Comparison of ENCODE assay signal across 8 cellular contexts in the genomic region with DNA sequence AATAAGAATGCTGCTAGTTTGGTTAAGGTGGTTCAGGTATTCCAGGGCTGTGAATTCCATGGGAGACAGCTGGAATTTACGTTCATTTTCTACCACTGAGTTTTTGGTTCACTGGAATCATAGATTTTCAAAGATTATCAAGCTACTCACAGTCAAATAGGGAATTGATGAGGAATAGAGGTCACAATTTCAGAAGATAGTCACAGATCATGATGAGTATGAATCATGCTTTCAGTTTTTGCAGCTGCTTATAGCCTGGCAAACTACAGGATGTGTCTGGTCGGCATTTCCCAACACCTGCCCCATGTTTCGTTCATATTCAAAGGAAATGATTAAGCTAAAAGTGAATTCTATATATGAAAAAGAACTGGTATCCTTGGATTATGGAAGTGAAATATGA. TPM values are rescaled to one million over a fixed set of nuclear protein-coding genes. Genes with fewer than 3 reads are reported as not detected.
DNase-seq lines count a peak whose midpoint lies in the region; ATAC-seq and TF ChIP-seq lines count a peak whose summit lies in the region.

No MANE protein-coding gene starts in this region.

- no peaks in the 10 kb centered on the region for H3K9me3 Mint-ChIP-seq in activated naive CD4-positive, alpha-beta T cell treated with anti-CD3 and anti-CD28 coated beads, Interleukin-2, amount 50 U/mL, for 72 hours

- H3K27ac Mint-ChIP-seq in activated naive CD4-positive, alpha-beta T cell treated with anti-CD3 and anti-CD28 coated beads, Interleukin-2, amount 50 U/mL, for 72 hours: peak overlapping the region in 1 of 2 donors; percentile 80

- no peak for TF ChIP-seq CTCF in GM20000 (IDR thresholded peaks at IDR 0.05; ENCODE audit: extremely low read depth, missing control alignments)

- peak; percentile 85 for ATAC-seq in HG03469 (IDR thresholded peaks at IDR 0.05; ENCODE audit: unreplicated experiment)
- ATAC-seq in activated naive CD4-positive, alpha-beta T cell treated with anti-CD3 and anti-CD28 coated beads, Interleukin-2, amount 50 U/mL, for 72 hours: peak; percentile 94 to 95

- peak; percentile 38 for DNase-seq in DMS53 treated with DMSO at 0.1 percent for 48 hours (lab: John Stamatoyannopoulos, UW; ENCODE audit: unreplicated experiment)
- peak; percentile 39 for DNase-seq in GM20000 (ENCODE audit: low spot score)
- DNase-seq in activated naive CD4-positive, alpha-beta T cell treated with anti-CD3 and anti-CD28 coated beads, Interleukin-2, amount 50 U/mL, for 72 hours (ENCODE audit: low spot score in 2 of 2): peak in 1 of 2 donors; percentile 55
- DNase-seq in NCI-H1048 (lab: John Stamatoyannopoulos, UW): no peak
- no peak for DNase-seq in NCI-H524 (lab: John Stamatoyannopoulos, UW)
- no peak for DNase-seq in kidney glomerular epithelial cell (lab: John Stamatoyannopoulos, UW)
- DNase-seq in GDM1 (lab: John Stamatoyannopoulos, UW): no peak

- H3K36me3 Mint-ChIP-seq in activated naive CD4-positive, alpha-beta T cell treated with anti-CD3 and anti-CD28 coated beads, Interleukin-2, amount 50 U/mL, for 72 hours: no peaks in the 10 kb centered on the region

RNA-seq across cellular contexts. Expression of gene BCKDHB, which starts 58.7 kb away (rescaled TPM):
- 10 to 100 TPM; 15.2 to 20.5 TPM for total RNA-seq in activated naive CD4-positive, alpha-beta T cell treated with anti-CD3 and anti-CD28 coated beads, Interleukin-2, amount 50 U/mL, for 72 hours

Comparison
In these comparisons a context has a peak if more than half of its experiments do, and no peak if none do; other contexts are left out.
1. DNase-seq: peak in DMS53 treated with DMSO at 0.1 percent for 48 hours (single experiment) and GM20000 (single experiment); none in NCI-H1048 (single experiment), NCI-H524 (0 of 2), kidney glomerular epithelial cell (single experiment) and GDM1 (single experiment).